23 cellular contexts compared by ENCODE assay signal in genomic region chr1:182984621-182985020, GRCh38. TPM values are rescaled to one million over a fixed set of nuclear protein-coding genes. Genes with fewer than 3 reads are reported as not detected.
A peak's percentile ranks its signal among the peaks of the same experiment; 100 is the strongest.
DNase-seq lines count a peak whose midpoint lies in the region; ATAC-seq, FAIRE-seq and TF ChIP-seq lines count a peak whose summit lies in the region.
"Had no signal": no experiment of that assay in that cellular context is flagged by ENCODE, and none has a peak within 500 bp of the region (broad histone marks: within the 10 kb centered on the region; RNA-seq: fewer than 3 reads in every experiment).

No MANE protein-coding gene starts in this region.

- intact Hi-C loops in A673 (cut with micrococcal nuclease; ENCODE audit: unreplicated experiment) = no loop called here

- peaks cover 7% of the 10 kb centered on the region for H3K27me3 Mint-ChIP-seq in activated naive CD8-positive, alpha-beta T cell treated with anti-CD3 and anti-CD28 coated beads, Interleukin-2, amount 50 U/mL, for 24 hours
- H3K27me3 Mint-ChIP-seq in activated naive CD8-positive, alpha-beta T cell treated with anti-CD3 and anti-CD28 coated beads for 36 hours = peaks cover 36% of the 10 kb centered on the region
- H3K27me3 Mint-ChIP-seq in activated T-cell treated with anti-CD3 and anti-CD28 coated beads, Interleukin-2, amount 50 U/mL, for 24 hours = peaks cover 23% of the 10 kb centered on the region
- no peaks in the 10 kb centered on the region for H3K27me3 Mint-ChIP-seq in WTC11 (ENCODE audit: low read depth)

- H3K4me1 ChIP-seq in A673 (ENCODE audit: insufficient read depth, low read length, poor library complexity, severe bottlenecking) = no peaks in the 10 kb centered on the region
- H3K4me1 ChIP-seq: A549; BLaER1 treated with 17β-estradiol and CSF1 and Interleukin-3, amounts not matched to agents 10 nM and 100 nM had no signal

- no peak overlapping the region for H3K4me3 Mint-ChIP-seq in activated naive CD8-positive, alpha-beta T cell treated with anti-CD3 and anti-CD28 coated beads, Interleukin-2, amount 50 U/mL, for 24 hours
- no peak overlapping the region for H3K4me3 Mint-ChIP-seq in activated naive CD8-positive, alpha-beta T cell treated with anti-CD3 and anti-CD28 coated beads for 36 hours
- H3K4me3 Mint-ChIP-seq in activated T-cell treated with anti-CD3 and anti-CD28 coated beads, Interleukin-2, amount 50 U/mL, for 24 hours = no peak overlapping the region
- no peak overlapping the region for H3K4me3 Mint-ChIP-seq in WTC11
- H3K4me3 Mint-ChIP-seq: CD8-positive, alpha-beta T cell; HFFc6; IgD-negative memory B cell had no signal

- no peak overlapping the region for H3K27ac ChIP-seq in A673 (ENCODE audit: low read depth, low read length, poor library complexity, severe bottlenecking)
- H3K27ac ChIP-seq: 22Rv1; A549; BLaER1 treated with 17β-estradiol and CSF1 and Interleukin-3, amounts not matched to agents 10 nM and 100 nM; GM23248 had no signal

- H3K4me1 Mint-ChIP-seq in activated naive CD8-positive, alpha-beta T cell treated with anti-CD3 and anti-CD28 coated beads, Interleukin-2, amount 50 U/mL, for 24 hours = peaks cover 7% of the 10 kb centered on the region
- H3K4me1 Mint-ChIP-seq in activated naive CD8-positive, alpha-beta T cell treated with anti-CD3 and anti-CD28 coated beads for 36 hours = peaks cover 4% of the 10 kb centered on the region
- peaks cover 4% of the 10 kb centered on the region for H3K4me1 Mint-ChIP-seq in activated T-cell treated with anti-CD3 and anti-CD28 coated beads, Interleukin-2, amount 50 U/mL, for 24 hours (ENCODE audit: low read depth)
- no peaks in the 10 kb centered on the region; the same call in 1 of the 2 replicates for H3K4me1 Mint-ChIP-seq in WTC11
- H3K4me1 Mint-ChIP-seq: IgD-negative memory B cell had no signal

- POLR2A ChIA-PET in A673 (lab: Charles Lee; ENCODE audit: low non-redundant PET) = no interaction called here
- POLR2A ChIA-PET in WTC11 (lab: Charles Lee) = no interaction called here

- TF ChIP-seq CTCF in fibroblast of mammary gland (conservative IDR thresholded peaks at IDR 0.05; ENCODE audit: control insufficient read depth, insufficient read depth, low read depth, low read length) = no peak
- TF ChIP-seq CTCF in A673 (conservative IDR thresholded peaks at IDR 0.05; ENCODE audit: low read depth, low read length) = no peak
- no peak for TF ChIP-seq CTCF in WTC11 (IDR thresholded peaks at IDR 0.05)

- no peak overlapping the region for H3K27ac Mint-ChIP-seq in activated naive CD8-positive, alpha-beta T cell treated with anti-CD3 and anti-CD28 coated beads, Interleukin-2, amount 50 U/mL, for 24 hours
- H3K27ac Mint-ChIP-seq in activated naive CD8-positive, alpha-beta T cell treated with anti-CD3 and anti-CD28 coated beads for 36 hours = no peak overlapping the region
- no peak overlapping the region for H3K27ac Mint-ChIP-seq in activated T-cell treated with anti-CD3 and anti-CD28 coated beads, Interleukin-2, amount 50 U/mL, for 24 hours
- H3K27ac Mint-ChIP-seq in WTC11 = no peak overlapping the region
- H3K27ac Mint-ChIP-seq: CD8-positive, alpha-beta T cell; HFFc6; IgD-negative memory B cell had no signal

- H3K9me3 ChIP-seq in A673 (ENCODE audit: low read depth, low read length, poor library complexity, severe bottlenecking) = no peaks in the 10 kb centered on the region
- H3K9me3 ChIP-seq: A549 had no signal

- H3K4me3 ChIP-seq in fibroblast of mammary gland (ENCODE audit: control insufficient read depth, low read depth, low read length) (no peak overlapping the region), A673 (ENCODE audit: low read depth, low read length, poor library complexity, severe bottlenecking) (no peak overlapping the region)
- H3K4me3 ChIP-seq: A549; BLaER1 treated with 17β-estradiol and CSF1 and Interleukin-3, amounts not matched to agents 10 nM and 100 nM; GM12878; GM23248 had no signal

- FAIRE-seq in RCC 7860 (lab: Jason Lieb, UNC) = peak; percentile 74
- FAIRE-seq: A549, GM12878, HepG2 had no signal

- H3K36me3 ChIP-seq in A673 (ENCODE audit: insufficient read depth, low read length, poor library complexity, severe bottlenecking) = no peaks in the 10 kb centered on the region
- H3K36me3 ChIP-seq: BLaER1 treated with 17β-estradiol and CSF1 and Interleukin-3, amounts not matched to agents 10 nM and 100 nM had no signal

- no peak for DNase-seq in activated naive CD8-positive, alpha-beta T cell treated with anti-CD3 and anti-CD28 coated beads, Interleukin-2, amount 50 U/mL, for 24 hours
- no peak for DNase-seq in activated naive CD8-positive, alpha-beta T cell treated with anti-CD3 and anti-CD28 coated beads for 36 hours
- no peak for DNase-seq in RCC 7860 (ENCODE audit: low spot score)
- peak; percentile 48 for DNase-seq in fibroblast of mammary gland (ENCODE audit: low read depth)
- DNase-seq in A673 (ENCODE audit: low spot score) = no peak
- no peak for DNase-seq in activated T-cell treated with anti-CD3 and anti-CD28 coated beads, Interleukin-2, amount 50 U/mL, for 24 hours
- no peak for DNase-seq in WTC11 (ENCODE audit: low spot score)
- DNase-seq: Calu3; CD8-positive, alpha-beta T cell; DMS79 treated with DMSO at 0.1 percent for 48 hours; EL; GM23248; HFFc6 had no signal

- H3K9me3 Mint-ChIP-seq in activated naive CD8-positive, alpha-beta T cell treated with anti-CD3 and anti-CD28 coated beads, Interleukin-2, amount 50 U/mL, for 24 hours = no peaks in the 10 kb centered on the region
- H3K9me3 Mint-ChIP-seq in activated naive CD8-positive, alpha-beta T cell treated with anti-CD3 and anti-CD28 coated beads for 36 hours = peaks cover 5% of the 10 kb centered on the region
- no peaks in the 10 kb centered on the region for H3K9me3 Mint-ChIP-seq in activated T-cell treated with anti-CD3 and anti-CD28 coated beads, Interleukin-2, amount 50 U/mL, for 24 hours
- H3K9me3 Mint-ChIP-seq in WTC11 = peaks cover 7% of the 10 kb centered on the region
- H3K9me3 Mint-ChIP-seq: HFFc6 had no signal

- CTCF ChIA-PET in A673 (lab: Charles Lee) = no interaction called here
- CTCF ChIA-PET in WTC11 (lab: Charles Lee) = no interaction called here

- peak; percentile 24 for ATAC-seq in activated naive CD8-positive, alpha-beta T cell treated with anti-CD3 and anti-CD28 coated beads, Interleukin-2, amount 50 U/mL, for 24 hours
- no peak for ATAC-seq in GM18861 (IDR thresholded peaks at IDR 0.05; ENCODE audit: unreplicated experiment)
- no peak for ATAC-seq in WTC11
- ATAC-seq: A549; CD8-positive, alpha-beta T cell; GM12878; HCT116; HepG2 had no signal

- BruUV-seq in A673 (replicated peaks; lab: Mats Ljungman, UMichigan) = no TSS peak

- H3K27me3 ChIP-seq in A673 (replicated peaks; ENCODE audit: insufficient read depth, low read depth, low read length, poor library complexity) = no peaks in the 10 kb centered on the region
- H3K27me3 ChIP-seq: BLaER1 treated with 17β-estradiol and CSF1 and Interleukin-3, amounts not matched to agents 10 nM and 100 nM had no signal

- no peaks in the 10 kb centered on the region for H3K36me3 Mint-ChIP-seq in activated naive CD8-positive, alpha-beta T cell treated with anti-CD3 and anti-CD28 coated beads, Interleukin-2, amount 50 U/mL, for 24 hours (ENCODE audit: low read depth)
- no peaks in the 10 kb centered on the region for H3K36me3 Mint-ChIP-seq in activated naive CD8-positive, alpha-beta T cell treated with anti-CD3 and anti-CD28 coated beads for 36 hours
- H3K36me3 Mint-ChIP-seq in activated T-cell treated with anti-CD3 and anti-CD28 coated beads, Interleukin-2, amount 50 U/mL, for 24 hours (ENCODE audit: low read depth) = no peaks in the 10 kb centered on the region
- H3K36me3 Mint-ChIP-seq in WTC11 = peaks cover 6% of the 10 kb centered on the region; the same call in 1 of the 2 replicates
- H3K36me3 Mint-ChIP-seq: CD8-positive, alpha-beta T cell had no signal

TF ChIP-seq in WTC11, 78 proteins besides CTCF, POLR2A, EP300 and RAD21:
- TF ChIP-seq RELA (CRISPR knock-in tag; IDR thresholded peaks at IDR 0.05; ENCODE audit: borderline replicate concordance) = no peak

RNA-seq across cellular contexts. Expression of gene SHCBP1L, which starts 31.7 kb away (rescaled TPM):
- not detected for total RNA-seq in activated naive CD8-positive, alpha-beta T cell treated with anti-CD3 and anti-CD28 coated beads for 36 hours
- total RNA-seq in A673 (2021) (not detected in 2 replicates), WTC11 (2021) (not detected in 3 replicates)
- total RNA-seq: Calu3; CD8-positive, alpha-beta T cell; G401; GM12878; GM23248; H4; HepG2; HFFc6 had no signal

RNA-seq across cellular contexts. Expression of gene LAMC1, which starts 38.6 kb away (rescaled TPM):
- under 1 TPM; 0.42 to 0.66 TPM for total RNA-seq in activated naive CD8-positive, alpha-beta T cell treated with anti-CD3 and anti-CD28 coated beads for 36 hours
- 95.5 and 98.6 TPM in 2 replicates for total RNA-seq in A673 (2021)
- total RNA-seq in WTC11 (2021) = 133 to 162 TPM (median 135 TPM) in 3 replicates

Comparison
In these comparisons a context has a peak if more than half of its experiments do, and no peak if none do; other contexts are left out.
1. RNA of gene LAMC1, which starts 38.6 kb away (total RNA-seq): 133 to 162 TPM in WTC11 and 95.5 to 98.6 TPM in A673; 0.42 to 0.66 TPM in activated naive CD8-positive, alpha-beta T cell treated with anti-CD3 and anti-CD28 coated beads for 36 hours; every median in the first group is over 10 times any median in the second.